In genomic region chr1:2233997-2234761, GRCh38 we compare ENCODE assay signal across 8 cellular contexts. TPM values are rescaled to one million over a fixed set of nuclear protein-coding genes. Genes with fewer than 3 reads are reported as not detected.
DNase-seq lines count a peak whose midpoint lies in the region; ATAC-seq, FAIRE-seq and TF ChIP-seq lines count a peak whose summit lies in the region.

No MANE protein-coding gene starts in this region.

- no peak overlapping the region for H3K27ac ChIP-seq in OCI-LY3 (ENCODE audit: low read length)
- peak overlapping the region in 3 of 4 donors; percentile 45 to 70 (median 70) for H3K27ac ChIP-seq in pancreas
- H3K27ac ChIP-seq in aorta (ENCODE audit: low read depth in 1 of 2, low read length in 2 of 2): peak overlapping the region; percentile 58 to 82

- H3K27me3 ChIP-seq in OCI-LY3 (ENCODE audit: low read depth, low read length) (no peaks in the 10 kb centered on the region), pancreas (no peaks in the 10 kb centered on the region), aorta (ENCODE audit: control insufficient read depth in 1 of 2, insufficient read depth in 2 of 2, low read length in 1 of 2) (no peaks in the 10 kb centered on the region)

- peaks cover 61% of the 10 kb centered on the region for H3K4me1 Mint-ChIP-seq in activated naive CD4-positive, alpha-beta T cell treated with anti-CD3 and anti-CD28 coated beads for 36 hours (ENCODE audit: low read depth)

- H3K36me3 ChIP-seq in OCI-LY3 (replicated peaks; ENCODE audit: low read depth, low read length): peaks cover 9% of the 10 kb centered on the region
- no peaks in the 10 kb centered on the region for H3K36me3 ChIP-seq in pancreas
- H3K36me3 ChIP-seq in aorta (ENCODE audit: control insufficient read depth in 1 of 2, insufficient read depth in 2 of 2, low read length in 1 of 2): no peaks in the 10 kb centered on the region

- H3K9me3 ChIP-seq in OCI-LY3 (ENCODE audit: insufficient read depth, low read length) (no peaks in the 10 kb centered on the region), pancreas (no peaks in the 10 kb centered on the region), aorta (ENCODE audit: control insufficient read depth, low read length) (no peaks in the 10 kb centered on the region)

- intact Hi-C loops in activated naive CD4-positive, alpha-beta T cell treated with anti-CD3 and anti-CD28 coated beads for 36 hours (cut with micrococcal nuclease): loop anchor here (2.0 kb wide), 2 partner anchors 13 to 25 kb away; no protein-coding TSS in a partner anchor
- intact Hi-C loops in pancreas (cut with DNase I) (loop anchor here in 1 of 3 donors (10.0 kb wide), 1 partner anchor 71 kb away; no protein-coding TSS in a partner anchor), aorta (cut with DNase I) (loop anchor here (5.0 kb wide), 3 partner anchors 43 to 78 kb away; no protein-coding TSS in a partner anchor)

- WGBS in pancreas, 2 donors: 61 to 63% methylated on average over 27 of the region's 27 CpGs
- 4% methylated on average over 27 of the region's 27 CpGs for WGBS in aorta, 2 donors

- peak overlapping the region; percentile 94 for H3K27ac Mint-ChIP-seq in activated naive CD4-positive, alpha-beta T cell treated with anti-CD3 and anti-CD28 coated beads for 36 hours

- ATAC-seq in pancreas (peak; percentile 15 to 54 (median 44)), aorta (ENCODE audit: low FRiP score) (peak; percentile 77), GM21717 (IDR thresholded peaks at IDR 0.05; ENCODE audit: unreplicated experiment) (no peak)

- peak overlapping the region; percentile 98 for H3K4me3 Mint-ChIP-seq in activated naive CD4-positive, alpha-beta T cell treated with anti-CD3 and anti-CD28 coated beads for 36 hours

- H3K79me2 ChIP-seq in OCI-LY3 (ENCODE audit: low read length): peaks cover 99% of the 10 kb centered on the region

- CTCF ChIA-PET in activated naive CD4-positive, alpha-beta T cell treated with anti-CD3 and anti-CD28 coated beads for 36 hours (lab: Charles Lee): interaction anchor here (1.0 to 2.2 kb wide), 6 partner anchors 9 to 147 kb away, joined by 3 to 8 read pairs (median 4); partner anchors contain the start of gene FAAP20

- FAIRE-seq in pancreas (lab: Jason Lieb, UNC): no peak

- no peaks in the 10 kb centered on the region for H3K27me3 Mint-ChIP-seq in activated naive CD4-positive, alpha-beta T cell treated with anti-CD3 and anti-CD28 coated beads for 36 hours (ENCODE audit: low read depth)

- DNase-seq in GM12865 (ENCODE audit: low read depth): peak; percentile 71
- DNase-seq in activated naive CD4-positive, alpha-beta T cell treated with anti-CD3 and anti-CD28 coated beads for 36 hours: peak; percentile 82
- peak; percentile 79 for DNase-seq in foreskin melanocyte
- peak in 5 of 6 donors; percentile 28 to 85 (median 71) for DNase-seq in pancreas
- peak; percentile 95 to 96 for DNase-seq in aorta
- no peak for DNase-seq in A172 (ENCODE audit: low spot score)

- H3K36me3 Mint-ChIP-seq in activated naive CD4-positive, alpha-beta T cell treated with anti-CD3 and anti-CD28 coated beads for 36 hours (ENCODE audit: low read depth): peaks cover 22% of the 10 kb centered on the region

- TF ChIP-seq CTCF in GM12865 (IDR thresholded peaks at IDR 0.05; ENCODE audit: insufficient read depth, low read depth, low read length, missing control alignments): no peak
- no peak for TF ChIP-seq CTCF in OCI-LY3 (IDR thresholded peaks at IDR 0.05; ENCODE audit: low read depth, low read length)
- TF ChIP-seq CTCF in pancreas (IDR thresholded peaks at IDR 0.05): no peak

- H3K9me3 Mint-ChIP-seq in activated naive CD4-positive, alpha-beta T cell treated with anti-CD3 and anti-CD28 coated beads for 36 hours: no peaks in the 10 kb centered on the region

- H3K4me2 ChIP-seq in OCI-LY3 (ENCODE audit: low read length): 0 out of 2 replicates have a peak overlapping the region, but pooled peaks have one; percentile 7

- H3K4me3 ChIP-seq in GM12865 (ENCODE audit: low read depth, low read length) (no peak overlapping the region), OCI-LY3 (ENCODE audit: low read length) (no peak overlapping the region), pancreas (peak overlapping the region in 1 of 4 donors; percentile 26), aorta (ENCODE audit: low read length in 2 of 2) (peak overlapping the region in 1 of 2 donors; percentile 4)

- H4K20me1 ChIP-seq in OCI-LY3 (ENCODE audit: insufficient read depth, low read length): peaks cover 93% of the 10 kb centered on the region

- H3K9ac ChIP-seq in OCI-LY3 (ENCODE audit: low read length): no peak overlapping the region

- H2AFZ ChIP-seq in OCI-LY3 (ENCODE audit: low read depth, low read length): no peak overlapping the region

- H3K4me1 ChIP-seq in OCI-LY3 (ENCODE audit: low read length) (peaks cover 36% of the 10 kb centered on the region), pancreas (peaks cover 23 to 55% (median 34%) of the 10 kb centered on the region in 3 donors), aorta (ENCODE audit: control insufficient read depth in 1 of 2, insufficient read depth in 2 of 2, low read length in 2 of 2) (peaks cover 0 to 6% of the 10 kb centered on the region in 2 donors)

RNA-seq across cellular contexts. Expression of gene SKI, which starts 6.1 kb away (rescaled TPM):
- total RNA-seq in activated naive CD4-positive, alpha-beta T cell treated with anti-CD3 and anti-CD28 coated beads for 36 hours: 10 to 100 TPM; 25.5 to 26.3 TPM
- total RNA-seq in pancreas (10 to 100 TPM; 11.0 to 27.9 (median 16.2) TPM), aorta (100 to 1,000 TPM; 114 to 129 TPM)
- polyA plus RNA-seq in pancreas (10 to 100 TPM in 1 of 2 donors, 1 to 10 TPM in 1; 8.6 to 12.1 TPM), aorta (10 to 100 TPM; 20.7 to 34.7 TPM)
- total RNA-seq in A172 (2014; rRNA removed; shearing (Covaris generic)): 4.1 and 14.8 TPM in 2 replicates

RNA-seq across cellular contexts. Expression of gene FAAP20, which starts 39.6 kb away (rescaled TPM):
- 10 to 100 TPM; 48.2 to 54.4 TPM for total RNA-seq in activated naive CD4-positive, alpha-beta T cell treated with anti-CD3 and anti-CD28 coated beads for 36 hours
- total RNA-seq in pancreas (10 to 100 TPM; 17.2 to 35.9 (median 22.3) TPM), aorta (10 to 100 TPM; 49.0 to 59.9 TPM)
- polyA plus RNA-seq in pancreas (10 to 100 TPM; 56.1 to 75.6 TPM), aorta (100 to 1,000 TPM in 1 of 2 donors, 10 to 100 TPM in 1; 61.2 to 124 TPM)
- 18.6 and 34.6 TPM in 2 replicates for total RNA-seq in A172 (2014; rRNA removed; shearing (Covaris generic))
